ENCODE assay signal across 11 cellular contexts in genomic region chr2:144511945-144512344, GRCh38. TPM values are rescaled to one million over a fixed set of nuclear protein-coding genes. Genes with fewer than 3 reads are reported as not detected.
DNase-seq lines count a peak whose midpoint lies in the region; ATAC-seq, FAIRE-seq and TF ChIP-seq lines count a peak whose summit lies in the region.
"Had no signal": no experiment of that assay in that cellular context is flagged by ENCODE, and none has a peak within 500 bp of the region (broad histone marks: within the 10 kb centered on the region; RNA-seq: fewer than 3 reads in every experiment).

No MANE protein-coding gene starts in this region.

- H3K9ac ChIP-seq in HUES48 (ENCODE audit: low read depth, low read length) (no peak overlapping the region), stomach smooth muscle (ENCODE audit: low read length in 2 of 2) (peak overlapping the region; percentile 36 to 78)

- intact Hi-C loops in left lung (cut with DNase I) = loop anchor here in 1 of 2 donors (10.0 kb wide), 1 partner anchor 1077 kb away; no protein-coding TSS in a partner anchor

- no peaks in the 10 kb centered on the region for H3K9me3 ChIP-seq in HUES48 (ENCODE audit: control insufficient read depth, insufficient read depth, low read length)
- no peaks in the 10 kb centered on the region for H3K9me3 ChIP-seq in left lung
- no peaks in the 10 kb centered on the region for H3K9me3 ChIP-seq in stomach smooth muscle (ENCODE audit: control insufficient read depth in 2 of 2, low read length in 2 of 2)
- no peaks in the 10 kb centered on the region for H3K9me3 ChIP-seq in small intestine (ENCODE audit: control insufficient read depth, low read depth)
- H3K9me3 ChIP-seq: neutrophil had no signal

- H3K36me3 ChIP-seq in HUES48 (ENCODE audit: control insufficient read depth, insufficient read depth, low read length) (no peaks in the 10 kb centered on the region), left lung (peaks cover 0 to 14% of the 10 kb centered on the region in 2 donors), stomach smooth muscle (ENCODE audit: control insufficient read depth in 2 of 2, insufficient read depth in 2 of 2, low read length in 2 of 2) (no peaks in the 10 kb centered on the region), small intestine (ENCODE audit: control insufficient read depth in 2 of 2, insufficient read depth in 2 of 2, low read length in 2 of 2) (no peaks in the 10 kb centered on the region)
- H3K36me3 ChIP-seq: neutrophil had no signal

- ATAC-seq in left lung (no peak), HG02970 (IDR thresholded peaks at IDR 0.05; ENCODE audit: low FRiP score, unreplicated experiment) (no peak), GM21423 (IDR thresholded peaks at IDR 0.05; ENCODE audit: unreplicated experiment) (no peak)
- ATAC-seq: Panc1 had no signal

- WGBS in small intestine, 3 donors = 8 to 35% (median 16%) methylated on average over 3 of the region's 3 CpGs

- H3K27ac ChIP-seq in HUES48 (ENCODE audit: low read depth, low read length) = peak overlapping the region; percentile 92
- peak overlapping the region; percentile 98 to 99 for H3K27ac ChIP-seq in left lung
- no peak overlapping the region for H3K27ac ChIP-seq in stomach smooth muscle (ENCODE audit: low read length)
- peak overlapping the region in 1 of 2 donors; percentile 52 for H3K27ac ChIP-seq in small intestine (ENCODE audit: low read depth in 1 of 2, low read length in 1 of 2)

- H3K27me3 ChIP-seq in HUES48 (ENCODE audit: control insufficient read depth, insufficient read depth, low read length) = peaks cover 85% of the 10 kb centered on the region
- H3K27me3 ChIP-seq in left lung = peaks cover 0 to 57% of the 10 kb centered on the region in 2 donors
- peaks cover 9 to 24% of the 10 kb centered on the region in 2 donors for H3K27me3 ChIP-seq in stomach smooth muscle (ENCODE audit: control insufficient read depth in 1 of 2, insufficient read depth in 2 of 2, low read length in 2 of 2)
- peaks cover 2 to 4% of the 10 kb centered on the region in 2 donors for H3K27me3 ChIP-seq in small intestine (ENCODE audit: control insufficient read depth in 2 of 2, insufficient read depth in 2 of 2, low read length in 2 of 2)
- H3K27me3 ChIP-seq: neutrophil had no signal

- no peak for FAIRE-seq in small intestine (lab: Jason Lieb, UNC)
- FAIRE-seq: GM19239 had no signal

- in situ Hi-C loops in astrocyte of the spinal cord (cut with HindIII; ENCODE audit: low sequenced_read_pairs) = no loop called here

- DNase-seq in astrocyte of the spinal cord (ENCODE audit: low read depth, low spot score) (peak; percentile 24), left lung (no peak), small intestine (no peak)
- no peak for DNase-seq in effector CD8-positive, alpha-beta T cell (lab: John Stamatoyannopoulos, UW)

- H3K4me1 ChIP-seq in HUES48 (ENCODE audit: control insufficient read depth, insufficient read depth, low read length) (peaks cover 78% of the 10 kb centered on the region), left lung (peaks cover 2 to 76% of the 10 kb centered on the region in 2 donors), stomach smooth muscle (ENCODE audit: control insufficient read depth, insufficient read depth, low read length) (peaks cover 9% of the 10 kb centered on the region), small intestine (ENCODE audit: control insufficient read depth in 2 of 2, insufficient read depth in 1 of 2, low read depth in 1 of 2, low read length in 1 of 2) (no peaks in the 10 kb centered on the region)

- no peak for TF ChIP-seq CTCF in astrocyte of the spinal cord (IDR thresholded peaks at IDR 0.05; ENCODE audit: low read depth, low read length)
- TF ChIP-seq CTCF in left lung (IDR thresholded peaks at IDR 0.05) = no peak

- no peak overlapping the region for H3K4me3 ChIP-seq in HUES48 (ENCODE audit: low read depth, low read length)
- no peak overlapping the region for H3K4me3 ChIP-seq in astrocyte of the spinal cord (ENCODE audit: low read depth, low read length)
- peak overlapping the region in 1 of 2 donors; percentile 65 for H3K4me3 ChIP-seq in left lung
- H3K4me3 ChIP-seq in stomach smooth muscle (ENCODE audit: low read length in 2 of 2) = peak overlapping the region; percentile 2 to 66
- no peak overlapping the region for H3K4me3 ChIP-seq in small intestine (ENCODE audit: low read depth in 1 of 2, low read length in 2 of 2)

RNA-seq across cellular contexts. Expression of gene ZEB2, which starts 8.0 kb away (rescaled TPM):
- 100 to 1,000 TPM; 141 to 272 TPM for total RNA-seq in left lung
- 10 to 100 TPM in 2 of 3 donors, 1 to 10 TPM in 1; 2.0 to 18.5 (median 12.2) TPM for polyA plus RNA-seq in small intestine

Comparison
In these comparisons a context has a peak if more than half of its experiments do, and no peak if none do; other contexts are left out.
1. H3K4me3 ChIP-seq: peak in stomach smooth muscle (2 of 2); none in HUES48 (single experiment), astrocyte of the spinal cord (single experiment) and small intestine (0 of 2).